In genomic region chr18:35777042-35777441, GRCh38 we compare ENCODE assay signal across 18 cellular contexts.
DNase-seq lines count a peak whose midpoint lies in the region; ATAC-seq and TF ChIP-seq lines count a peak whose summit lies in the region.
"Had no signal": no experiment of that assay in that cellular context is flagged by ENCODE, and none has a peak within 500 bp of the region (broad histone marks: within the 10 kb centered on the region; RNA-seq: fewer than 3 reads in every experiment).

No MANE protein-coding gene starts in this region.

- DNase-seq in DMS53 (lab: John Stamatoyannopoulos, UW) = peak; percentile 46
- no peak for DNase-seq in DMS53 treated with DMSO at 0.1 percent for 48 hours (lab: John Stamatoyannopoulos, UW; ENCODE audit: unreplicated experiment)
- no peak for DNase-seq in GM13976 (ENCODE audit: low spot score)
- peak; percentile 1 for DNase-seq in NCI-H460 (ENCODE audit: extremely low read depth, low read depth)
- DNase-seq in fibroblast of villous mesenchyme (ENCODE audit: low read depth) = no peak
- DNase-seq in superior temporal gyrus (ENCODE audit: extremely low spot score) = no peak
- DNase-seq in HPDE6-E6E7 (ENCODE audit: extremely low spot score) = no peak
- DNase-seq: activated CD8-positive, alpha-beta memory T cell treated with anti-CD3 and anti-CD28 coated beads for 24 hours; adrenal gland; DND-41; effector memory CD4-positive, alpha-beta T cell; hippocampal formation; left cardiac atrium; NCI-H1105; NCI-H2171; stimulated activated naive CD8-positive, alpha-beta T cell treated with anti-CD3 and anti-CD28 coated beads, Interleukin-15, amount 100 ng/mL, for 72 hours had no signal

- peak; percentile 7 for TF ChIP-seq CTCF in GM13976 (IDR thresholded peaks at IDR 0.05; ENCODE audit: borderline replicate concordance, control extremely low read depth, extremely low read depth, insufficient read depth, missing control alignments)
- peak; percentile 22 for TF ChIP-seq CTCF in fibroblast of villous mesenchyme (IDR thresholded peaks at IDR 0.05; ENCODE audit: insufficient read depth, low read depth, low read length)

- in situ Hi-C loops in GM13976 (cut with MboI; ENCODE audit: low sequenced_read_pairs, unreplicated experiment) = no loop called here

- H3K4me3 ChIP-seq in fibroblast of villous mesenchyme (ENCODE audit: low read depth, low read length) = no peak overlapping the region
- H3K4me3 ChIP-seq: adrenal gland had no signal

- ATAC-seq in GM21447 (IDR thresholded peaks at IDR 0.05; ENCODE audit: unreplicated experiment) = no peak
- ATAC-seq: activated T-helper 17 cell treated with anti-CD3 and anti-CD28 coated beads, Interleukin-2, amount 50 U/mL, for 72 hours; stimulated activated naive CD8-positive, alpha-beta T cell treated with anti-CD3 and anti-CD28 coated beads, Interleukin-15, amount 100 ng/mL, for 72 hours had no signal

Comparison
In these comparisons a context has a peak if more than half of its experiments do, and no peak if none do; other contexts are left out.
1. DNase-seq: peak in DMS53 (single experiment) and NCI-H460 (single experiment); none in DMS53 treated with DMSO at 0.1 percent for 48 hours (single experiment), GM13976 (single experiment), fibroblast of villous mesenchyme (single experiment), superior temporal gyrus (single experiment) and HPDE6-E6E7 (single experiment).